Comparison of ENCODE assay signal across 25 cellular contexts in the genomic region with DNA sequence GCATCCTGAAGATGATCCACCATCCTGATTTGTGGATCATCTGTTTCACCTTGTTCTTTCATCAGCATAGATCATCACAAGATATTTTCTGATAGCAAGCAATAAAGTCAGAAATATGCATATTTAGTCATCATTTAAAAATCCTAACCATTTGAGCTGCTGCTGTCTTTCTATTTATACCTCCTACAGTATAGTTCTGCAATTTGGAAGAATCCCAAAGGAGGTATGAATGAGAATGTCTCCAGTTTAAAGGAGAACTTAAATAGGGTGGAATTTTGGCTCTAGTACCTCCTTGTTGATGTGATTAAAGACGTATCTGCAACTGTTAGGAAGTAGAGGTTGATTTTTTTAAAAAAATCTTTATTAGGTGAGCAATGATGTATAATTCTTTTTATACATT. TPM values are rescaled to one million over a fixed set of nuclear protein-coding genes. Genes with fewer than 3 reads are reported as not detected.
DNase-seq lines count a peak whose midpoint lies in the region; ATAC-seq, FAIRE-seq and TF ChIP-seq lines count a peak whose summit lies in the region.
"Had no signal": no experiment of that assay in that cellular context is flagged by ENCODE, and none has a peak within 500 bp of the region (broad histone marks: within the 10 kb centered on the region; RNA-seq: fewer than 3 reads in every experiment).

No MANE protein-coding gene starts in this region.

- intact Hi-C loops in lower lobe of right lung (cut with DNase I): no loop called here

- H3K36me3 ChIP-seq in SK-N-SH (replicated peaks in 1 of 2; ENCODE audit: control insufficient read depth in 1 of 2, insufficient read depth in 2 of 2, low read length in 1 of 2): peaks cover 17 to 18% of the 10 kb centered on the region in 2 experiments
- H3K36me3 ChIP-seq in lower lobe of right lung: peaks cover 20% of the 10 kb centered on the region
- H3K36me3 ChIP-seq: BE2C, MG63 had no signal

- peak; percentile 96 for FAIRE-seq in A549 (lab: Jason Lieb, UNC)
- peak; percentile 31 for FAIRE-seq in GM18507 (lab: Jason Lieb, UNC)

- TF ChIP-seq EP300 in A549 (IDR thresholded peaks at IDR 0.05): no peak
- no peak for TF ChIP-seq EP300 in SK-N-SH (IDR thresholded peaks at IDR 0.05; ENCODE audit: borderline replicate concordance in 1 of 2, low read depth in 1 of 2, low read length in 1 of 2)

- no peak overlapping the region for H3K4me2 ChIP-seq in A549
- no peak overlapping the region for H3K4me2 ChIP-seq in SK-N-SH

- no peaks in the 10 kb centered on the region for H3K9me2 ChIP-seq in SK-N-SH

- no peak overlapping the region for H3K27ac ChIP-seq in A549
- H3K27ac ChIP-seq in SK-N-SH (ENCODE audit: low read depth in 2 of 2, low read length in 1 of 2): peak overlapping the region in 1 of 2 experiments; percentile 32; a peak in 2 of 4 replicates
- no peak overlapping the region for H3K27ac ChIP-seq in lower lobe of right lung
- H3K27ac ChIP-seq: 22Rv1 had no signal

- H3K79me2 ChIP-seq in SK-N-SH (ENCODE audit: insufficient read depth): peaks cover 3% of the 10 kb centered on the region; the same call in 1 of the 2 replicates

- H3K4me3 ChIP-seq in A549: no peak overlapping the region
- no peak overlapping the region for H3K4me3 ChIP-seq in SK-N-SH (ENCODE audit: low read depth in 2 of 2, low read length in 1 of 2)
- H3K4me3 ChIP-seq in lower lobe of right lung: no peak overlapping the region
- H3K4me3 ChIP-seq: MG63 had no signal

- POLR2A ChIA-PET in A549 (lab: Yijun Ruan, JAX): no interaction called here
- POLR2A ChIA-PET in SK-N-SH (lab: Yijun Ruan, JAX): no interaction called here

- no peak overlapping the region for H3K9ac ChIP-seq in SK-N-SH

- no peaks in the 10 kb centered on the region for H3K27me3 ChIP-seq in SK-N-SH (ENCODE audit: insufficient read depth)
- no peaks in the 10 kb centered on the region for H3K27me3 ChIP-seq in lower lobe of right lung (ENCODE audit: low read depth)
- H3K27me3 ChIP-seq: BE2C, MG63 had no signal

- CTCF ChIA-PET in A549 (lab: Yijun Ruan, JAX): interaction anchor here (1.3 kb wide), 1 partner anchor 17 kb away, joined by 3 read pairs; no protein-coding TSS in a partner anchor
- CTCF ChIA-PET in SK-N-SH (lab: Yijun Ruan, JAX): no interaction called here

- H4K20me1 ChIP-seq in SK-N-SH (ENCODE audit: insufficient read depth): no peaks in the 10 kb centered on the region

- DNase-seq in A549 (ENCODE audit: low read depth in 1 of 2, low spot score in 1 of 2) (no peak), GM18507 (ENCODE audit: extremely low spot score, insufficient read length, low read depth) (no peak), SK-N-SH (no peak), non-pigmented ciliary epithelial cell (ENCODE audit: low read depth) (peak; percentile 6), NCI-H524 (lab: John Stamatoyannopoulos, UW) (no peak), lower lobe of right lung (no peak), NCI-H1417 treated with DMSO at 0.1 percent for 48 hours (lab: John Stamatoyannopoulos, UW) (no peak)
- no peak for DNase-seq in activated CD8-positive, alpha-beta memory T cell treated with anti-CD3 and anti-CD28 coated beads for 24 hours
- DNase-seq: BE2C; Caco-2; CD4-positive, CD25-positive, alpha-beta regulatory T cell; DMS153; H7; Karpas-422; MG63; NCI-H1092 treated with DMSO at 0.1 percent for 48 hours; NCI-H1694 treated with DMSO at 0.1 percent for 48 hours; NCI-H510A; RPMI8226; SHP77 treated with DMSO at 0.1 percent for 48 hours had no signal

- no peaks in the 10 kb centered on the region for H3K4me1 ChIP-seq in A549
- no peaks in the 10 kb centered on the region for H3K4me1 ChIP-seq in SK-N-SH (ENCODE audit: control insufficient read depth in 1 of 2, insufficient read depth in 2 of 2, low read depth in 1 of 2, low read length in 1 of 2)
- no peaks in the 10 kb centered on the region for H3K4me1 ChIP-seq in lower lobe of right lung
- H3K4me1 ChIP-seq: BE2C, Caco-2 had no signal

- TF ChIP-seq RAD21 in A549 (conservative IDR thresholded peaks at IDR 0.05 in 1 of 2, IDR thresholded peaks at IDR 0.05 in 1 of 2) (no peak), SK-N-SH (IDR thresholded peaks at IDR 0.05; ENCODE audit: low read length) (no peak)

- 59% methylated on average over 1 of the region's 1 CpG for WGBS in A549 (ENCODE audit: missing lambda C conversion rate)
- 19% methylated on average over 1 of the region's 1 CpG for WGBS in SK-N-SH (ENCODE audit: low lambda C conversion rate)

- no peak for ATAC-seq in A549
- ATAC-seq in lower lobe of right lung: no peak

- TF ChIP-seq CTCF in A549 (IDR thresholded peaks at IDR 0.05) (no peak), SK-N-SH (IDR thresholded peaks at IDR 0.05) (no peak), lower lobe of right lung (IDR thresholded peaks at IDR 0.05) (no peak)

- H3K9me3 ChIP-seq in A549 (no peaks in the 10 kb centered on the region), SK-N-SH (no peaks in the 10 kb centered on the region), lower lobe of right lung (no peaks in the 10 kb centered on the region)
- H3K9me3 ChIP-seq: BE2C, Caco-2, MG63 had no signal

- H3F3A ChIP-seq in SK-N-SH (replicated peaks; ENCODE audit: insufficient read depth): peaks cover 5% of the 10 kb centered on the region

- H2AFZ ChIP-seq in SK-N-SH (ENCODE audit: low read depth): no peak overlapping the region

- TF ChIP-seq POLR2A in A549 (IDR thresholded peaks at IDR 0.05; ENCODE audit: low read length): no peak

TF ChIP-seq in A549, 52 proteins besides CTCF, POLR2A, EP300 and RAD21 (continues in another document):
- TF ChIP-seq FOSB (CRISPR knock-in tag; IDR thresholded peaks at IDR 0.05): no peak
- no peak for TF ChIP-seq RFX5 (IDR thresholded peaks at IDR 0.05)
- no peak for TF ChIP-seq TP53 (CRISPR knock-in tag; IDR thresholded peaks at IDR 0.05)

TF ChIP-seq in SK-N-SH, 30 proteins besides CTCF, POLR2A, EP300 and RAD21 (continues in another document):
- no peak for TF ChIP-seq TAF1 (IDR thresholded peaks at IDR 0.05; ENCODE audit: borderline replicate concordance, low read depth, low read length)
- no peak for TF ChIP-seq YY1 (IDR thresholded peaks at IDR 0.05; ENCODE audit: low read depth)
- TF ChIP-seq MXI1 (IDR thresholded peaks at IDR 0.05; ENCODE audit: low read depth, low read length): no peak
- TF ChIP-seq, protein P1, sequence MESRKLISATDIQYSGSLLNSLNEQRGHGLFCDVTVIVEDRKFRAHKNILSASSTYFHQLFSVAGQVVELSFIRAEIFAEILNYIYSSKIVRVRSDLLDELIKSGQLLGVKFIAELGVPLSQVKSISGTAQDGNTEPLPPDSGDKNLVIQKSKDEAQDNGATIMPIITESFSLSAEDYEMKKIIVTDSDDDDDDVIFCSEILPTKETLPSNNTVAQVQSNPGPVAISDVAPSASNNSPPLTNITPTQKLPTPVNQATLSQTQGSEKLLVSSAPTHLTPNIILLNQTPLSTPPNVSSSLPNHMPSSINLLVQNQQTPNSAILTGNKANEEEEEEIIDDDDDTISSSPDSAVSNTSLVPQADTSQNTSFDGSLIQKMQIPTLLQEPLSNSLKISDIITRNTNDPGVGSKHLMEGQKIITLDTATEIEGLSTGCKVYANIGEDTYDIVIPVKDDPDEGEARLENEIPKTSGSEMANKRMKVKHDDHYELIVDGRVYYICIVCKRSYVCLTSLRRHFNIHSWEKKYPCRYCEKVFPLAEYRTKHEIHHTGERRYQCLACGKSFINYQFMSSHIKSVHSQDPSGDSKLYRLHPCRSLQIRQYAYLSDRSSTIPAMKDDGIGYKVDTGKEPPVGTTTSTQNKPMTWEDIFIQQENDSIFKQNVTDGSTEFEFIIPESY (IDR thresholded peaks at IDR 0.05; ENCODE audit: borderline replicate concordance, low read depth): no peak
- TF ChIP-seq RXRA (IDR thresholded peaks at IDR 0.05; ENCODE audit: borderline replicate concordance, low read depth): no peak
- no peak for TF ChIP-seq CHD2 (IDR thresholded peaks at IDR 0.05; ENCODE audit: low read length, partially characterized antibody)
- no peak; the same call in 1 of the 2 replicates for TF ChIP-seq MEF2A (IDR thresholded peaks at IDR 0.05; ENCODE audit: borderline replicate concordance, low read depth)
- 0 out of 2 replicates have a peak, but pooled peaks have one; percentile 29 for TF ChIP-seq JUND (IDR thresholded peaks at IDR 0.05)

RNA-seq across cellular contexts. Expression of a gene that starts 7.6 kb away (rescaled TPM):
- polyA plus RNA-seq in A549 (2011; rRNA removed) (28.8 and 34.8 TPM in 2 replicates), A549 (2017; fragmentation: RNase III; extraction: RNeasy Plus Mini Kit Qiagen cat#74134 plus additional on column Dnase treatment) (21.0 to 23.0 TPM (median 22.2 TPM) in 3 replicates), SK-N-SH (2012; rRNA removed) (14.0 and 21.7 TPM in 2 replicates)
- 9.5 and 9.6 TPM in 2 replicates for polyA plus RNA-seq in A549 (2012; cell fraction: cytosol; rRNA removed)
- polyA plus RNA-seq in A549 (2012; cell fraction: nucleus; rRNA removed): 9.0 and 15.6 TPM in 2 replicates
- 8.3 and 11.9 TPM in 2 replicates for polyA minus RNA-seq in A549 (2011; rRNA and poly(A)+ RNA removed)
- 17.0 and 17.3 TPM in 2 replicates for polyA plus RNA-seq in SK-N-SH (2012; cell fraction: cytosol; rRNA removed)
- 19.2 and 47.1 TPM in 2 replicates for polyA plus RNA-seq in SK-N-SH (2012; cell fraction: nucleus; rRNA removed)
- total RNA-seq in lower lobe of right lung: 14.7 TPM

RNA-seq across cellular contexts. Expression of a gene that starts 38.1 kb away (rescaled TPM):
- polyA plus RNA-seq in A549 (2011; rRNA removed) (not detected in 2 replicates), A549 (2017; fragmentation: RNase III; extraction: RNeasy Plus Mini Kit Qiagen cat#74134 plus additional on column Dnase treatment) (not detected in 3 replicates), SK-N-SH (2012; rRNA removed) (not detected in 2 replicates)
- not detected in 2 replicates for polyA plus RNA-seq in A549 (2012; cell fraction: cytosol; rRNA removed)
- polyA plus RNA-seq in A549 (2012; cell fraction: nucleus; rRNA removed): not detected in 2 replicates
- polyA minus RNA-seq in A549 (2011; rRNA and poly(A)+ RNA removed): not detected in 2 replicates
- not detected in 2 replicates for polyA plus RNA-seq in SK-N-SH (2012; cell fraction: cytosol; rRNA removed)
- not detected in 2 replicates for polyA plus RNA-seq in SK-N-SH (2012; cell fraction: nucleus; rRNA removed)
- total RNA-seq in lower lobe of right lung: not detected
- total RNA-seq: CD4-positive, CD25-positive, alpha-beta regulatory T cell; Daoy; H7; HT-29; T-helper 1 cell treated with Interleukin-12 subunit alpha and Interleukin-12 subunit beta and Interleukin-4 antibody, amounts not matched to agents 30 ng/mL and 1 ng/mL, for 36 hours had no signal
- polyA plus RNA-seq: AG04450; CD4-positive, CD25-positive, alpha-beta regulatory T cell had no signal

RNA-seq across cellular contexts. Expression of a gene that starts 54.5 kb away (rescaled TPM):
- 27.2 and 34.5 TPM in 2 replicates for polyA plus RNA-seq in A549 (2011; rRNA removed)
- polyA plus RNA-seq in A549 (2012; cell fraction: cytosol; rRNA removed): 11.6 and 12.7 TPM in 2 replicates
- 4.3 and 8.1 TPM in 2 replicates for polyA plus RNA-seq in A549 (2012; cell fraction: nucleus; rRNA removed)
- 31.0 to 31.5 TPM (median 31.1 TPM) in 3 replicates for polyA plus RNA-seq in A549 (2017; fragmentation: RNase III; extraction: RNeasy Plus Mini Kit Qiagen cat#74134 plus additional on column Dnase treatment)
- polyA minus RNA-seq in A549 (2011; rRNA and poly(A)+ RNA removed): 5.9 and 8.2 TPM in 2 replicates
- 22.7 and 23.6 TPM in 2 replicates for polyA plus RNA-seq in SK-N-SH (2012; rRNA removed)
- polyA plus RNA-seq in SK-N-SH (2012; cell fraction: cytosol; rRNA removed): 29.8 and 38.1 TPM in 2 replicates
- 10.0 and 18.0 TPM in 2 replicates for polyA plus RNA-seq in SK-N-SH (2012; cell fraction: nucleus; rRNA removed)
- 17.9 TPM for total RNA-seq in lower lobe of right lung
